In genomic region chr21:44836349-44836665, GRCh38 we compare ENCODE assay signal across 16 cellular contexts. TPM values are rescaled to one million over a fixed set of nuclear protein-coding genes. Genes with fewer than 3 reads are reported as not detected.
A peak's percentile ranks its signal among the peaks of the same experiment; 100 is the strongest.
DNase-seq lines count a peak whose midpoint lies in the region; ATAC-seq and TF ChIP-seq lines count a peak whose summit lies in the region.
"Had no signal": no experiment of that assay in that cellular context is flagged by ENCODE, and none has a peak within 500 bp of the region (broad histone marks: within the 10 kb centered on the region; RNA-seq: fewer than 3 reads in every experiment).

No MANE protein-coding gene starts in this region.

- H3K27ac Mint-ChIP-seq in activated naive CD8-positive, alpha-beta T cell treated with anti-CD3 and anti-CD28 coated beads for 36 hours, result no peak overlapping the region
- H3K27ac Mint-ChIP-seq: CD14-positive monocyte had no signal

- peak overlapping the region; percentile 77 for H2AFZ ChIP-seq in osteoblast (ENCODE audit: low read length)

- no peak overlapping the region for H3K4me3 ChIP-seq in BLaER1 treated with 17β-estradiol and CSF1 and Interleukin-3, amounts not matched to agents 10 nM and 100 nM
- H3K4me3 ChIP-seq in HEK293 (ENCODE audit: low read depth, low read length), result no peak overlapping the region
- H3K4me3 ChIP-seq in WERI-Rb-1 (ENCODE audit: low read depth, low read length), result no peak overlapping the region
- H3K4me3 ChIP-seq in osteoblast (ENCODE audit: insufficient read depth, low read length), result no peak overlapping the region
- H3K4me3 ChIP-seq: A549 had no signal

- H3K4me1 ChIP-seq in BLaER1 treated with 17β-estradiol and CSF1 and Interleukin-3, amounts not matched to agents 10 nM and 100 nM, result peaks cover 15 to 29% (median 21%) of the 10 kb centered on the region in 10 experiments
- no peaks in the 10 kb centered on the region for H3K4me1 ChIP-seq in HEK293 (ENCODE audit: control insufficient read depth, insufficient read depth, low read length)
- peaks cover 4% of the 10 kb centered on the region for H3K4me1 ChIP-seq in osteoblast (ENCODE audit: insufficient read depth, low read length)

- H3K36me3 Mint-ChIP-seq in activated naive CD8-positive, alpha-beta T cell treated with anti-CD3 and anti-CD28 coated beads for 36 hours, result no peaks in the 10 kb centered on the region
- H3K36me3 Mint-ChIP-seq: CD14-positive monocyte had no signal

- no peaks in the 10 kb centered on the region for H3K79me2 ChIP-seq in osteoblast (ENCODE audit: insufficient read depth, low read length)

- ATAC-seq in Right ventricle myocardium superior (ENCODE audit: poor library complexity), result no peak
- ATAC-seq in HG02981 (IDR thresholded peaks at IDR 0.05; ENCODE audit: unreplicated experiment), result no peak

- no peak for TF ChIP-seq CTCF in HEK293 (tag by site-specific recombination; IDR thresholded peaks at IDR 0.05)
- TF ChIP-seq CTCF in WERI-Rb-1 (IDR thresholded peaks at IDR 0.05; ENCODE audit: low read depth, low read length), result no peak
- TF ChIP-seq CTCF in osteoblast (IDR thresholded peaks at IDR 0.05; ENCODE audit: extremely low read depth, low read depth, low read length), result no peak

- DNase-seq in WERI-Rb-1, result no peak
- DNase-seq in osteoblast (ENCODE audit: insufficient read length, low spot score, missing footprints), result peak; percentile 85
- DNase-seq in NCI-H2171 treated with DMSO at 0.1 percent for 48 hours (lab: John Stamatoyannopoulos, UW), result no peak
- no peak for DNase-seq in Right ventricle myocardium superior
- no peak for DNase-seq in activated naive CD8-positive, alpha-beta T cell treated with anti-CD3 and anti-CD28 coated beads for 36 hours
- DNase-seq: GOT3, NCI-H1436, NCI-H2029, NCI-H774, SHP77 treated with DMSO at 0.1 percent for 48 hours had no signal

- intact Hi-C loops in Right ventricle myocardium superior (cut with DNase I), result no loop called here

- no peaks in the 10 kb centered on the region for H3K9me3 Mint-ChIP-seq in activated naive CD8-positive, alpha-beta T cell treated with anti-CD3 and anti-CD28 coated beads for 36 hours

- H3K9me3 ChIP-seq in BLaER1 treated with 17β-estradiol and CSF1 and Interleukin-3, amounts not matched to agents 10 nM and 100 nM (replicated peaks in 1 of 11), result no peaks in the 10 kb centered on the region
- H3K9me3 ChIP-seq in HEK293 (ENCODE audit: control insufficient read depth, insufficient read depth, low read depth, low read length) (no peaks in the 10 kb centered on the region), WERI-Rb-1 (ENCODE audit: severe bottlenecking) (no peaks in the 10 kb centered on the region), osteoblast (ENCODE audit: low read depth, low read length) (no peaks in the 10 kb centered on the region)
- H3K9me3 ChIP-seq: A549 had no signal

- H3K27me3 ChIP-seq in BLaER1 treated with 17β-estradiol and CSF1 and Interleukin-3, amounts not matched to agents 10 nM and 100 nM, result no peaks in the 10 kb centered on the region
- H3K27me3 ChIP-seq in WERI-Rb-1 (ENCODE audit: insufficient read depth, low read depth, severe bottlenecking), result no peaks in the 10 kb centered on the region
- peaks cover 3% of the 10 kb centered on the region for H3K27me3 ChIP-seq in osteoblast (ENCODE audit: insufficient read depth, low read length)

- H3K36me3 ChIP-seq in BLaER1 treated with 17β-estradiol and CSF1 and Interleukin-3, amounts not matched to agents 10 nM and 100 nM, result no peaks in the 10 kb centered on the region
- H3K36me3 ChIP-seq in HEK293 (ENCODE audit: control insufficient read depth in 2 of 2, insufficient read depth in 1 of 2, low read length in 2 of 2) (no peaks in the 10 kb centered on the region), WERI-Rb-1 (no peaks in the 10 kb centered on the region), osteoblast (ENCODE audit: insufficient read depth, low read length) (no peaks in the 10 kb centered on the region)

- H3K4me1 Mint-ChIP-seq in activated naive CD8-positive, alpha-beta T cell treated with anti-CD3 and anti-CD28 coated beads for 36 hours, result peaks cover 2% of the 10 kb centered on the region

- H3K9ac ChIP-seq in BLaER1 treated with 17β-estradiol and CSF1 and Interleukin-3, amounts not matched to agents 10 nM and 100 nM, result no peak overlapping the region

- H3K27me3 Mint-ChIP-seq in activated naive CD8-positive, alpha-beta T cell treated with anti-CD3 and anti-CD28 coated beads for 36 hours, result peaks cover 4% of the 10 kb centered on the region

- H3K4me2 ChIP-seq in BLaER1 treated with 17β-estradiol and CSF1 and Interleukin-3, amounts not matched to agents 10 nM and 100 nM, result peak overlapping the region; percentile 15 to 58 (median 41); a peak in 18 of 22 replicates
- peak overlapping the region; percentile 3 for H3K4me2 ChIP-seq in osteoblast (ENCODE audit: insufficient read depth, low read length)
- H3K4me2 ChIP-seq: A549 had no signal

- H3K4me3 Mint-ChIP-seq in activated naive CD8-positive, alpha-beta T cell treated with anti-CD3 and anti-CD28 coated beads for 36 hours, result no peak overlapping the region
- H3K4me3 Mint-ChIP-seq: CD14-positive monocyte had no signal

- POLR2A ChIA-PET in HEK293 (lab: Yijun Ruan, JAX), result no interaction called here

- no peak overlapping the region for H3K27ac ChIP-seq in BLaER1 treated with 17β-estradiol and CSF1 and Interleukin-3, amounts not matched to agents 10 nM and 100 nM
- H3K27ac ChIP-seq in HEK293 (ENCODE audit: extremely low read depth, low read depth, low read length), result no peak overlapping the region
- peak overlapping the region; percentile 43; the same call in 1 of the 2 replicates for H3K27ac ChIP-seq in WERI-Rb-1
- H3K27ac ChIP-seq in osteoblast (ENCODE audit: low read depth, low read length), result no peak overlapping the region
- H3K27ac ChIP-seq: A549, HL-60 had no signal

- CTCF ChIA-PET in HEK293 (lab: Yijun Ruan, JAX), result no interaction called here

- peaks cover 0 to 8% (median 0%) of the 10 kb centered on the region in 11 experiments; a peak in 1 of 22 replicates for H4K20me1 ChIP-seq in BLaER1 treated with 17β-estradiol and CSF1 and Interleukin-3, amounts not matched to agents 10 nM and 100 nM
- H4K20me1 ChIP-seq in osteoblast (ENCODE audit: insufficient read depth, low read length), result no peaks in the 10 kb centered on the region

TF ChIP-seq in HEK293, 187 proteins besides CTCF, POLR2A, EP300 and RAD21:
- TF ChIP-seq ZNF423 (tag by site-specific recombination; IDR thresholded peaks at IDR 0.05), result 0 out of 2 replicates have a peak, but pooled peaks have one; percentile 45
- no peak for TF ChIP-seq ZSCAN30 (tag by site-specific recombination; IDR thresholded peaks at IDR 0.05)
- TF ChIP-seq GLIS1 (tag by site-specific recombination; IDR thresholded peaks at IDR 0.05), result peak; percentile 63; the same call in 1 of the 2 replicates
- no peak for TF ChIP-seq ZNF10 (tag by site-specific recombination; IDR thresholded peaks at IDR 0.05)
- no peak for TF ChIP-seq PATZ1 (tag by site-specific recombination; IDR thresholded peaks at IDR 0.05)
- peak; percentile 70 for TF ChIP-seq ZBTB48 (tag by site-specific recombination; IDR thresholded peaks at IDR 0.05)
- peak; percentile 67; the same call in 1 of the 2 replicates for TF ChIP-seq KLF8 (tag by site-specific recombination; IDR thresholded peaks at IDR 0.05)
- no peak for TF ChIP-seq ZNF174 (tag by site-specific recombination; IDR thresholded peaks at IDR 0.05)
- TF ChIP-seq, protein P1, sequence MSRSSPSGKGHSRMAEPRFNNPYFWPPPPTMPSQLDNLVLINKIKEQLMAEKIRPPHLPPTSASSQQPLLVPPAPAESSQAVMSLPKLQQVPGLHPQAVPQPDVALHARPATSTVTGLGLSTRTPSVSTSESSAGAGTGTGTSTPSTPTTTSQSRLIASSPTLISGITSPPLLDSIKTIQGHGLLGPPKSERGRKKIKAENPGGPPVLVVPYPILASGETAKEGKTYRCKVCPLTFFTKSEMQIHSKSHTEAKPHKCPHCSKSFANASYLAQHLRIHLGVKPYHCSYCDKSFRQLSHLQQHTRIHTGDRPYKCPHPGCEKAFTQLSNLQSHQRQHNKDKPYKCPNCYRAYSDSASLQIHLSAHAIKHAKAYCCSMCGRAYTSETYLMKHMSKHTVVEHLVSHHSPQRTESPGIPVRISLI (tag by site-specific recombination; IDR thresholded peaks at IDR 0.05), result no peak
- TF ChIP-seq ZNF555 (tag by site-specific recombination; conservative IDR thresholded peaks at IDR 0.05), result no peak

RNA-seq across cellular contexts. Expression of gene SUMO3, which starts 18.4 kb away (rescaled TPM):
- total RNA-seq in osteoblast (80.7 and 82.8 TPM in 2 replicates), Right ventricle myocardium superior (66.5 TPM)
- 10 to 100 TPM; 90.5 to 92.5 TPM for total RNA-seq in activated naive CD8-positive, alpha-beta T cell treated with anti-CD3 and anti-CD28 coated beads for 36 hours

RNA-seq across cellular contexts. Expression of gene UBE2G2, which starts 34.7 kb away (rescaled TPM):
- total RNA-seq in osteoblast (75.3 and 94.3 TPM in 2 replicates), Right ventricle myocardium superior (64.5 TPM)
- 100 to 1,000 TPM; 115 to 124 TPM for total RNA-seq in activated naive CD8-positive, alpha-beta T cell treated with anti-CD3 and anti-CD28 coated beads for 36 hours

RNA-seq across cellular contexts. Expression of gene PTTG1IP, which starts 37.2 kb away (rescaled TPM):
- total RNA-seq in osteoblast, result 413 and 480 TPM in 2 replicates
- 133 TPM for total RNA-seq in Right ventricle myocardium superior
- 10 to 100 TPM; 40.3 to 44.7 TPM for total RNA-seq in activated naive CD8-positive, alpha-beta T cell treated with anti-CD3 and anti-CD28 coated beads for 36 hours
